1 cellular context compared by ENCODE assay signal in the genomic region with DNA sequence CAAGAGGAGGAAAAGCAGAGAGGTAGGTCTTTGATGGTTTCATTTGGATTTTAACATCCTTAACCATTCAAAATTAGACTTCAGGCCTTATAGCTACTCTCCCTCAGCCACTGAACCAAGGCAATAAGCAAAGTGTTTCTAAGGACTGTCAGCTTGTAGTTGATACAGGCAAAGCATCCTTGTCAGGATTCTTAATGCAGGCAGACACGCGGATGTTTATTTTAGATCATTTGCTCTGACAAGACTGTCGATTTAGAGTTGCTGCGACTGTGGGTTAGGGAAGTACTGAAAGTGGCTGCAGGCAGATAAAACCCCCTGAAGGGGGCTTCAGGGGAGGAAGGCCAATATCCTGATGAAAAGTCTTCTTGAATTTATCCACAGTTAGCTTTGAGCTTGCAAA.
TF ChIP-seq lines count a peak whose summit lies in the region.

No MANE protein-coding gene starts in this region.

TF ChIP-seq in GM23338, 12 proteins besides CTCF, POLR2A, EP300 and RAD21 (continued from another document):
- TF ChIP-seq ZNF462 (CRISPR knock-in tag; IDR thresholded peaks at IDR 0.05) (no peak), CREB1 (CRISPR knock-in tag; IDR thresholded peaks at IDR 0.05; ENCODE audit: low read depth) (no peak), ZNF331 (CRISPR knock-in tag; IDR thresholded peaks at IDR 0.05; ENCODE audit: low read depth) (no peak), POLR2AphosphoS5 (IDR thresholded peaks at IDR 0.05; ENCODE audit: low read depth) (no peak), NANOG (IDR thresholded peaks at IDR 0.05; ENCODE audit: borderline replicate concordance) (no peak), JUNB (IDR thresholded peaks at IDR 0.05; ENCODE audit: unreplicated experiment) (no peak), ETS1 (IDR thresholded peaks at IDR 0.05) (no peak), STAT1 (IDR thresholded peaks at IDR 0.05; ENCODE audit: unreplicated experiment) (no peak), REST (IDR thresholded peaks at IDR 0.05; ENCODE audit: unreplicated experiment) (no peak), EZH2phosphoT487 (IDR thresholded peaks at IDR 0.05; ENCODE audit: unreplicated experiment) (no peak)
